Comparison of ENCODE assay signal across 8 cellular contexts in genomic region chr15:81000144-81000625, GRCh38. TPM values are rescaled to one million over a fixed set of nuclear protein-coding genes. Genes with fewer than 3 reads are reported as not detected.
DNase-seq lines count a peak whose midpoint lies in the region; ATAC-seq and TF ChIP-seq lines count a peak whose summit lies in the region.

No MANE protein-coding gene starts in this region.

- intact Hi-C loops in A673 (cut with micrococcal nuclease; ENCODE audit: unreplicated experiment) (loop anchor here (5.0 to 10.0 kb wide), 2 partner anchors 65 to 107 kb away; no protein-coding TSS in a partner anchor), left ventricle myocardium superior (cut with micrococcal nuclease) (loop anchor here (10.0 kb wide), 1 partner anchor 105 kb away; no protein-coding TSS in a partner anchor), gastrocnemius medialis (cut with DNase I; ENCODE audit: low total_unique reads) (loop anchor here (5.0 kb wide), 1 partner anchor 1047 kb away; the partner anchor contains the start of gene MEX3B)
- intact Hi-C loops in activated T-helper 1 cell treated with anti-CD3 and anti-CD28 coated beads, Interleukin-12 subunit alpha, Interleukin-12 subunit beta, Interleukin-2, Interleukin-4 antibody, amounts not matched to agents 30 ng/mL and 10 ng/mL and 1 ng/mL, durations not matched to agents 14 hours and 24 hours and 36 hours (cut with micrococcal nuclease) = loop anchor here (1.0 to 2.0 kb wide), 6 partner anchors 9 to 1046 kb away; partner anchors contain the start of genes MEX3B and STARD5

- TF ChIP-seq CTCF in A673 (conservative IDR thresholded peaks at IDR 0.05; ENCODE audit: low read depth, low read length) = no peak
- TF ChIP-seq CTCF in gastrocnemius medialis (IDR thresholded peaks at IDR 0.05 in 4 of 5, conservative IDR thresholded peaks at IDR 0.05 in 1 of 5) = no peak

- no peaks in the 10 kb centered on the region for H3K9me3 Mint-ChIP-seq in activated T-helper 1 cell treated with anti-CD3 and anti-CD28 coated beads, Interleukin-12 subunit alpha, Interleukin-12 subunit beta, Interleukin-2, Interleukin-4 antibody, amounts not matched to agents 30 ng/mL and 10 ng/mL and 1 ng/mL, durations not matched to agents 14 hours and 24 hours and 36 hours

- peaks cover 59% of the 10 kb centered on the region for H3K4me1 Mint-ChIP-seq in activated T-helper 1 cell treated with anti-CD3 and anti-CD28 coated beads, Interleukin-12 subunit alpha, Interleukin-12 subunit beta, Interleukin-2, Interleukin-4 antibody, amounts not matched to agents 30 ng/mL and 10 ng/mL and 1 ng/mL, durations not matched to agents 14 hours and 24 hours and 36 hours (ENCODE audit: low read depth)

- CTCF ChIA-PET in A673 (lab: Charles Lee) = no interaction called here

- ATAC-seq in left ventricle myocardium superior = peak; percentile 11
- no peak for ATAC-seq in gastrocnemius medialis
- no peak for ATAC-seq in HG02885 (IDR thresholded peaks at IDR 0.05; ENCODE audit: poor library complexity, unreplicated experiment)

- peaks cover 13% of the 10 kb centered on the region for H3K36me3 Mint-ChIP-seq in activated T-helper 1 cell treated with anti-CD3 and anti-CD28 coated beads, Interleukin-12 subunit alpha, Interleukin-12 subunit beta, Interleukin-2, Interleukin-4 antibody, amounts not matched to agents 30 ng/mL and 10 ng/mL and 1 ng/mL, durations not matched to agents 14 hours and 24 hours and 36 hours (ENCODE audit: low read depth)

- H3K4me1 ChIP-seq in A673 (ENCODE audit: insufficient read depth, low read length, poor library complexity, severe bottlenecking) (peaks cover 14% of the 10 kb centered on the region), HAP-1 (peaks cover 16% of the 10 kb centered on the region), gastrocnemius medialis (peaks cover 0 to 8% of the 10 kb centered on the region in 2 donors)

- H3K27me3 Mint-ChIP-seq in activated T-helper 1 cell treated with anti-CD3 and anti-CD28 coated beads, Interleukin-12 subunit alpha, Interleukin-12 subunit beta, Interleukin-2, Interleukin-4 antibody, amounts not matched to agents 30 ng/mL and 10 ng/mL and 1 ng/mL, durations not matched to agents 14 hours and 24 hours and 36 hours (ENCODE audit: insufficient read depth) = peaks cover 2% of the 10 kb centered on the region

- in situ Hi-C loops in HAP-1 (cut with MboI; ENCODE audit: low sequenced_read_pairs) = no loop called here
- in situ Hi-C loops in gastrocnemius medialis (cut with MboI; ENCODE audit: low sequenced_read_pairs in 4 of 4) = no loop called here

- BruUV-seq in A673 (replicated peaks; lab: Mats Ljungman, UMichigan) = no TSS peak

- H3K4me3 Mint-ChIP-seq in activated T-helper 1 cell treated with anti-CD3 and anti-CD28 coated beads, Interleukin-12 subunit alpha, Interleukin-12 subunit beta, Interleukin-2, Interleukin-4 antibody, amounts not matched to agents 30 ng/mL and 10 ng/mL and 1 ng/mL, durations not matched to agents 14 hours and 24 hours and 36 hours = peak overlapping the region; percentile 97

- TF ChIP-seq POLR2A in gastrocnemius medialis (IDR thresholded peaks at IDR 0.05) = no peak

- no peaks in the 10 kb centered on the region for H3K36me3 ChIP-seq in A673 (ENCODE audit: insufficient read depth, low read length, poor library complexity, severe bottlenecking)
- H3K36me3 ChIP-seq in HAP-1 (replicated peaks) = peaks cover 9% of the 10 kb centered on the region; the same call in 1 of the 2 replicates
- H3K36me3 ChIP-seq in gastrocnemius medialis = no peaks in the 10 kb centered on the region

- DNase-seq in A673 (ENCODE audit: low spot score) (peak; percentile 34), HAP-1 (ENCODE audit: low spot score in 2 of 2) (peak in 1 of 2 experiments; percentile 40), left ventricle myocardium superior (no peak), gastrocnemius medialis (no peak), epidermal melanocyte (ENCODE audit: insufficient read length, low spot score) (no peak), NCI-H1930 (lab: John Stamatoyannopoulos, UW) (no peak)
- DNase-seq in activated T-helper 1 cell treated with anti-CD3 and anti-CD28 coated beads, Interleukin-12 subunit alpha, Interleukin-12 subunit beta, Interleukin-2, Interleukin-4 antibody, amounts not matched to agents 30 ng/mL and 10 ng/mL and 1 ng/mL, durations not matched to agents 14 hours and 24 hours and 36 hours (ENCODE audit: low spot score) = peak; percentile 9

- H3K27ac ChIP-seq in A673 (ENCODE audit: low read depth, low read length, poor library complexity, severe bottlenecking) = peak overlapping the region; percentile 96
- peak overlapping the region; percentile 70 to 87 (median 84) for H3K27ac ChIP-seq in gastrocnemius medialis

- H3K9me3 ChIP-seq in A673 (ENCODE audit: low read depth, low read length, poor library complexity, severe bottlenecking) (no peaks in the 10 kb centered on the region), HAP-1 (no peaks in the 10 kb centered on the region), gastrocnemius medialis (no peaks in the 10 kb centered on the region)

- POLR2A ChIA-PET in A673 (lab: Charles Lee; ENCODE audit: low non-redundant PET) = interaction anchor here (0.6 to 0.7 kb wide), 2 partner anchors 10 to 32 kb away, joined by 3 to 6 read pairs; no protein-coding TSS in a partner anchor

- peak overlapping the region; percentile 91 for H3K4me3 ChIP-seq in A673 (ENCODE audit: low read depth, low read length, poor library complexity, severe bottlenecking)
- peak overlapping the region; percentile 86 for H3K4me3 ChIP-seq in HAP-1
- peak overlapping the region; percentile 61 to 93 (median 74) for H3K4me3 ChIP-seq in gastrocnemius medialis

- H3K27me3 ChIP-seq in A673 (replicated peaks; ENCODE audit: insufficient read depth, low read depth, low read length, poor library complexity) (no peaks in the 10 kb centered on the region), HAP-1 (ENCODE audit: low read depth) (no peaks in the 10 kb centered on the region), gastrocnemius medialis (peaks cover 8 to 31% (median 12%) of the 10 kb centered on the region in 3 donors)

- peak overlapping the region; percentile 98 for H3K27ac Mint-ChIP-seq in activated T-helper 1 cell treated with anti-CD3 and anti-CD28 coated beads, Interleukin-12 subunit alpha, Interleukin-12 subunit beta, Interleukin-2, Interleukin-4 antibody, amounts not matched to agents 30 ng/mL and 10 ng/mL and 1 ng/mL, durations not matched to agents 14 hours and 24 hours and 36 hours

RNA-seq across cellular contexts. Expression of gene TLNRD1, which starts 0.5 kb away (rescaled TPM):
- total RNA-seq in A673 (2021) (21.0 and 21.8 TPM in 2 replicates), left ventricle myocardium superior (6.4 TPM), gastrocnemius medialis (1 to 10 TPM; 1.9 to 8.1 (median 3.3) TPM)
- total RNA-seq in activated T-helper 1 cell treated with anti-CD3 and anti-CD28 coated beads, Interleukin-12 subunit alpha, Interleukin-12 subunit beta, Interleukin-2, Interleukin-4 antibody, amounts not matched to agents 30 ng/mL and 10 ng/mL and 1 ng/mL, durations not matched to agents 14 hours and 24 hours and 36 hours = 30.2 and 30.8 TPM in 2 replicates

RNA-seq across cellular contexts. Expression of gene MESD, which starts 10.6 kb away (rescaled TPM):
- total RNA-seq in A673 (2021) (25.7 and 28.1 TPM in 2 replicates), left ventricle myocardium superior (14.4 TPM), gastrocnemius medialis (1 to 10 TPM; 5.5 to 7.9 (median 6.6) TPM)
- 29.5 and 30.2 TPM in 2 replicates for total RNA-seq in activated T-helper 1 cell treated with anti-CD3 and anti-CD28 coated beads, Interleukin-12 subunit alpha, Interleukin-12 subunit beta, Interleukin-2, Interleukin-4 antibody, amounts not matched to agents 30 ng/mL and 10 ng/mL and 1 ng/mL, durations not matched to agents 14 hours and 24 hours and 36 hours

Comparison
In these comparisons a context has a peak if more than half of its experiments do, and no peak if none do; other contexts are left out.
1. DNase-seq: peak in A673 (single experiment) and activated T-helper 1 cell treated with anti-CD3 and anti-CD28 coated beads, Interleukin-12 subunit alpha, Interleukin-12 subunit beta, Interleukin-2, Interleukin-4 antibody, amounts not matched to agents 30 ng/mL and 10 ng/mL and 1 ng/mL, durations not matched to agents 14 hours and 24 hours and 36 hours (single experiment); none in left ventricle myocardium superior (single experiment), gastrocnemius medialis (0 of 2), epidermal melanocyte (single experiment) and NCI-H1930 (0 of 2).
2. Peak in every context shown above with its lines, with median percentiles within 50 percentile points of each other: H3K4me3 ChIP-seq.